Comparison of ENCODE assay signal across 1 cellular context in genomic region chr10:72316748-72317435, GRCh38.
A peak's percentile ranks its signal among the peaks of the same experiment; 100 is the strongest.
TF ChIP-seq lines count a peak whose summit lies in the region.

No MANE protein-coding gene starts in this region.

TF ChIP-seq in SK-N-SH, 30 proteins besides CTCF, POLR2A, EP300 and RAD21 (continued from another document):
- TF ChIP-seq FOXJ3 (CRISPR knock-in tag; IDR thresholded peaks at IDR 0.05): peak; percentile 76
- TF ChIP-seq CHD2 (IDR thresholded peaks at IDR 0.05; ENCODE audit: low read length, partially characterized antibody): peak; percentile 57
- peak; percentile 53 for TF ChIP-seq GATA2 (CRISPR knock-in tag; IDR thresholded peaks at IDR 0.05)
- TF ChIP-seq RCOR1 (IDR thresholded peaks at IDR 0.05; ENCODE audit: low read length): peak; percentile 81
- no peak for TF ChIP-seq YY1 (IDR thresholded peaks at IDR 0.05; ENCODE audit: low read depth)
- peak; percentile 88; the same call in 1 of the 2 replicates for TF ChIP-seq MXI1 (IDR thresholded peaks at IDR 0.05; ENCODE audit: low read depth, low read length)
- no peak for TF ChIP-seq SIN3A (IDR thresholded peaks at IDR 0.05; ENCODE audit: borderline replicate concordance, low read depth, low read length)
- no peak for TF ChIP-seq TCF12 (IDR thresholded peaks at IDR 0.05)
TF ChIP-seq in SK-N-SH: peak in this region for 6.
